ENCODE assay signal across 8 cellular contexts in genomic region chr5:151659001-151659754, GRCh38. TPM values are rescaled to one million over a fixed set of nuclear protein-coding genes. Genes with fewer than 3 reads are reported as not detected.
DNase-seq lines count a peak whose midpoint lies in the region; ATAC-seq and TF ChIP-seq lines count a peak whose summit lies in the region.

No MANE protein-coding gene starts in this region.

- DNase-seq in AG04450 (ENCODE audit: low read depth, low spot score) (no peak), NCI-H2227 (lab: John Stamatoyannopoulos, UW; ENCODE audit: unreplicated experiment) (peak; percentile 67), caudate nucleus (lab: John Stamatoyannopoulos, UW) (peak; percentile 14 to 88 (median 71)), kidney glomerular epithelial cell (lab: John Stamatoyannopoulos, UW) (peak; percentile 77)
- peak; percentile 60 to 68 (median 64) for DNase-seq in activated CD4-positive, CD25-positive, alpha-beta regulatory T cell (lab: John Stamatoyannopoulos, UW)
- DNase-seq in stimulated activated CD4-positive, alpha-beta T cell treated with anti-CD3 and anti-CD28 coated beads, Interleukin-2, amount 100 ng/mL, for 24 hours, result peak; percentile 87 to 88

- CTCF ChIA-PET in AG04450 (lab: Charles Lee), result interaction anchor here (0.5 to 3.6 kb wide), 36 partner anchors 11 to 857 kb away, joined by 3 to 136 read pairs (median 4); partner anchors contain the start of genes G3BP1, SLC36A1 and SPARC

- no peak overlapping the region for H3K4me3 ChIP-seq in AG04450 (ENCODE audit: low read depth, low read length)

- H3K27ac ChIP-seq in AG04450 (ENCODE audit: low read depth, low read length) (peak overlapping the region; percentile 74), caudate nucleus (ENCODE audit: low read depth, low read length) (no peak overlapping the region)

- TF ChIP-seq CTCF in AG04450 (IDR thresholded peaks at IDR 0.05; ENCODE audit: low read depth, low read length), result peak; percentile 92

- H3K9me3 ChIP-seq in AG04450 (ENCODE audit: control insufficient read depth, insufficient read depth, low read length), result no peaks in the 10 kb centered on the region

- no peaks in the 10 kb centered on the region for H3K27me3 ChIP-seq in AG04450 (ENCODE audit: control insufficient read depth, insufficient read depth, low read length)

- POLR2A ChIA-PET in AG04450 (lab: Yijun Ruan, JAX), result interaction anchor here (0.7 to 2.9 kb wide), 13 partner anchors 12 to 113 kb away, joined by 3 to 53 read pairs (median 5); partner anchors contain the start of genes G3BP1 and SPARC

- peak; percentile 61 for ATAC-seq in GM18867 (IDR thresholded peaks at IDR 0.05; ENCODE audit: unreplicated experiment)
- ATAC-seq in HG03103 (IDR thresholded peaks at IDR 0.05; ENCODE audit: low read depth, unreplicated experiment), result peak; percentile 55

RNA-seq across cellular contexts. Expression of gene SPARC, which starts 27.5 kb away (rescaled TPM):
- 5,773 and 5,780 TPM in 2 replicates for polyA plus RNA-seq in AG04450 (2011; rRNA removed)
- polyA minus RNA-seq in AG04450 (2011; rRNA and poly(A)+ RNA removed), result 4,970 and 6,372 TPM in 2 replicates
